Comparison of ENCODE assay signal across 8 cellular contexts in the genomic region with DNA sequence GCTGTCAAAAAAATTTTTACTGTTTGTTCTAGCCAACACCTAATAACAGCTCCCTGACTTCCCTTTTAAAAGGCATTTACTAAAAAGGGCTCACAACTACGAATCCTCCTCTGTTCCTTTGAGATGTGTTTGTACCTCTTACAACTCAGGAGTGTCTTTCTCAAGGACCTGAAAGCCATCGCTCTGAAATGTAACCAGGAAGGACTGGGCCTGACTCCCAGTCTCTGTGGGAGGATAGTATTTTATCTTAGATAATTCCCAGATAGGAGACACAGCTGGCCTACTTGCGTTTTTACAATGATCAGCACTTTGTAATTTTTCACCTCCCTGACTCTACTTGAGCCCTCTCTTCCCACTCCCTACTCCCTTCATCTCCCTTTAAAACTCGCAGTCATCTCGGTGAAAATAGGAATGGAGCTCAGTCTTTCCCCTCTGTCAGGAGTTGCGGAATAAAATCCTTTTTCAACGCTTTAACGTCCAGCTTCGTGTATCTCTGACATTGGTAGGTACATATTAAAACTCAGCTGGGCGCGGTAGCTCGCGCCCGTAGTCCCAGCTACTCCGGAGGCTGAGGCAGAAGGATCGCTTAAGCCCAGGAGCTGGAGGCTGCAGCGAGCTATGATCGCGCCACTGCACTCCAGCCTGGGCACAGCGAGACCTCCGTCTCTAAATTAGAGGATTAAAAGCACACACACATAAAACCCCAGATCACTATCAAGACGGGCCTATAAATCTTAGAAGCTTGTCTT. TPM values are rescaled to one million over a fixed set of nuclear protein-coding genes. Genes with fewer than 3 reads are reported as not detected.
DNase-seq lines count a peak whose midpoint lies in the region; ATAC-seq and TF ChIP-seq lines count a peak whose summit lies in the region.

No MANE protein-coding gene starts in this region.

- H3K27ac ChIP-seq in hepatocyte = peak overlapping the region; percentile 99

- no peaks in the 10 kb centered on the region for H3K9me2 ChIP-seq in hepatocyte (replicated peaks; ENCODE audit: insufficient read depth)

- H2AFZ ChIP-seq in hepatocyte = peak overlapping the region; percentile 75

- peaks cover 24% of the 10 kb centered on the region for H3K4me1 ChIP-seq in hepatocyte (ENCODE audit: insufficient read depth)

- no peak for ATAC-seq in activated CD8-positive, alpha-beta memory T cell treated with anti-CD3 and anti-CD28 coated beads, Interleukin-2, amount 10 ng/mL, durations not matched to agents 7 days and 5 days
- no peak for ATAC-seq in activated T-cell treated with anti-CD3 and anti-CD28 coated beads, Interleukin-2, amount 50 U/mL, for 4 hours
- ATAC-seq in stimulated activated naive B cell treated with anti-CD40 and anti-IgM and Interleukin-4, amounts not matched to agents 10 μg/mL and 1 μg/mL and 100 μg/mL, for 72 hours (replicated peaks) = no peak
- ATAC-seq in GM21447 (IDR thresholded peaks at IDR 0.05; ENCODE audit: unreplicated experiment) (no peak), HG02759 (IDR thresholded peaks at IDR 0.05; ENCODE audit: unreplicated experiment) (no peak)

- peak overlapping the region; percentile 89 for H3K4me3 Mint-ChIP-seq in activated CD8-positive, alpha-beta memory T cell treated with anti-CD3 and anti-CD28 coated beads, Interleukin-2, amount 10 ng/mL, durations not matched to agents 7 days and 5 days
- peak overlapping the region; percentile 97 for H3K4me3 Mint-ChIP-seq in activated T-cell treated with anti-CD3 and anti-CD28 coated beads, Interleukin-2, amount 50 U/mL, for 4 hours
- peak overlapping the region; percentile 95 to 99 for H3K4me3 Mint-ChIP-seq in stimulated activated naive B cell treated with anti-CD40 and anti-IgM and Interleukin-4, amounts not matched to agents 10 μg/mL and 1 μg/mL and 100 μg/mL, for 72 hours

- H3K4me1 Mint-ChIP-seq in activated CD8-positive, alpha-beta memory T cell treated with anti-CD3 and anti-CD28 coated beads, Interleukin-2, amount 10 ng/mL, durations not matched to agents 7 days and 5 days = peaks cover 48% of the 10 kb centered on the region
- peaks cover 65% of the 10 kb centered on the region for H3K4me1 Mint-ChIP-seq in activated T-cell treated with anti-CD3 and anti-CD28 coated beads, Interleukin-2, amount 50 U/mL, for 4 hours (ENCODE audit: low read depth)
- H3K4me1 Mint-ChIP-seq in stimulated activated naive B cell treated with anti-CD40 and anti-IgM and Interleukin-4, amounts not matched to agents 10 μg/mL and 1 μg/mL and 100 μg/mL, for 72 hours = peaks cover 34 to 66% of the 10 kb centered on the region in 2 donors

- H3K4me3 ChIP-seq in hepatocyte = peak overlapping the region; percentile 92

- H4K20me1 ChIP-seq in hepatocyte (ENCODE audit: insufficient read depth, poor library complexity, severe bottlenecking) = peaks cover 4% of the 10 kb centered on the region

- H3K27ac Mint-ChIP-seq in activated CD8-positive, alpha-beta memory T cell treated with anti-CD3 and anti-CD28 coated beads, Interleukin-2, amount 10 ng/mL, durations not matched to agents 7 days and 5 days = peak overlapping the region; percentile 87
- peak overlapping the region; percentile 98 for H3K27ac Mint-ChIP-seq in stimulated activated naive B cell treated with anti-CD40 and anti-IgM and Interleukin-4, amounts not matched to agents 10 μg/mL and 1 μg/mL and 100 μg/mL, for 72 hours

- H3K4me2 ChIP-seq in hepatocyte = peak overlapping the region; percentile 73

- peaks cover 38% of the 10 kb centered on the region for H3K36me3 Mint-ChIP-seq in activated CD8-positive, alpha-beta memory T cell treated with anti-CD3 and anti-CD28 coated beads, Interleukin-2, amount 10 ng/mL, durations not matched to agents 7 days and 5 days
- H3K36me3 Mint-ChIP-seq in activated T-cell treated with anti-CD3 and anti-CD28 coated beads, Interleukin-2, amount 50 U/mL, for 4 hours (ENCODE audit: insufficient read depth) = peaks cover 15% of the 10 kb centered on the region
- peaks cover 28 to 40% of the 10 kb centered on the region in 2 donors for H3K36me3 Mint-ChIP-seq in stimulated activated naive B cell treated with anti-CD40 and anti-IgM and Interleukin-4, amounts not matched to agents 10 μg/mL and 1 μg/mL and 100 μg/mL, for 72 hours

- H3K27me3 ChIP-seq in hepatocyte = no peaks in the 10 kb centered on the region

- TF ChIP-seq CTCF in hepatocyte (IDR thresholded peaks at IDR 0.05; ENCODE audit: poor library complexity) = no peak

- H3K9me3 Mint-ChIP-seq in activated CD8-positive, alpha-beta memory T cell treated with anti-CD3 and anti-CD28 coated beads, Interleukin-2, amount 10 ng/mL, durations not matched to agents 7 days and 5 days (ENCODE audit: low read depth) = no peaks in the 10 kb centered on the region
- H3K9me3 Mint-ChIP-seq in activated T-cell treated with anti-CD3 and anti-CD28 coated beads, Interleukin-2, amount 50 U/mL, for 4 hours = no peaks in the 10 kb centered on the region
- H3K9me3 Mint-ChIP-seq in stimulated activated naive B cell treated with anti-CD40 and anti-IgM and Interleukin-4, amounts not matched to agents 10 μg/mL and 1 μg/mL and 100 μg/mL, for 72 hours = no peaks in the 10 kb centered on the region

- 39% methylated on average over 22 of the region's 22 CpGs for WGBS in hepatocyte (ENCODE audit: low lambda C conversion rate, missing lambda C conversion rate)

- no peak for DNase-seq in activated CD8-positive, alpha-beta memory T cell treated with anti-CD3 and anti-CD28 coated beads, Interleukin-2, amount 10 ng/mL, durations not matched to agents 7 days and 5 days
- DNase-seq in activated CD8-positive, alpha-beta memory T cell treated with anti-CD3 and anti-CD28 coated beads, Interleukin-2, amount 50 U/mL, for 48 hours = no peak
- DNase-seq in activated T-cell treated with anti-CD3 and anti-CD28 coated beads, Interleukin-2, amount 50 U/mL, for 4 hours = no peak
- no peak for DNase-seq in hepatocyte (ENCODE audit: low spot score)
- no peak for DNase-seq in stimulated activated naive B cell treated with anti-CD40 and anti-IgM and Interleukin-4, amounts not matched to agents 10 μg/mL and 1 μg/mL and 100 μg/mL, for 72 hours
- DNase-seq in mesenteric fat pad (ENCODE audit: low spot score) = no peak

- CTCF ChIA-PET in activated CD8-positive, alpha-beta memory T cell treated with anti-CD3 and anti-CD28 coated beads, Interleukin-2, amount 10 ng/mL, durations not matched to agents 7 days and 5 days (lab: Charles Lee) = interaction anchor here (0.6 to 1.3 kb wide), 3 partner anchors 37 to 307 kb away, joined by 3 to 4 read pairs (median 3); no protein-coding TSS in a partner anchor

- no peaks in the 10 kb centered on the region for H3K9me3 ChIP-seq in hepatocyte (ENCODE audit: low read depth)

- H3K27me3 Mint-ChIP-seq in activated CD8-positive, alpha-beta memory T cell treated with anti-CD3 and anti-CD28 coated beads, Interleukin-2, amount 10 ng/mL, durations not matched to agents 7 days and 5 days = no peaks in the 10 kb centered on the region
- no peaks in the 10 kb centered on the region for H3K27me3 Mint-ChIP-seq in activated T-cell treated with anti-CD3 and anti-CD28 coated beads, Interleukin-2, amount 50 U/mL, for 4 hours (ENCODE audit: low read depth)
- H3K27me3 Mint-ChIP-seq in stimulated activated naive B cell treated with anti-CD40 and anti-IgM and Interleukin-4, amounts not matched to agents 10 μg/mL and 1 μg/mL and 100 μg/mL, for 72 hours = no peaks in the 10 kb centered on the region

- H3K79me2 ChIP-seq in hepatocyte = peaks cover 53% of the 10 kb centered on the region

- no peaks in the 10 kb centered on the region for H3K36me3 ChIP-seq in hepatocyte (replicated peaks; ENCODE audit: insufficient read depth, low read depth)

RNA-seq across cellular contexts. Expression of a gene that starts 1.1 kb away (rescaled TPM):
- 10 to 100 TPM; 12.4 to 20.0 TPM for total RNA-seq in activated CD8-positive, alpha-beta memory T cell treated with anti-CD3 and anti-CD28 coated beads, Interleukin-2, amount 10 ng/mL, durations not matched to agents 7 days and 5 days
- total RNA-seq in activated T-cell treated with anti-CD3 and anti-CD28 coated beads, Interleukin-2, amount 50 U/mL, for 4 hours = 1 to 10 TPM; 5.7 to 6.9 (median 6.6) TPM
- total RNA-seq in hepatocyte = 30.4 and 30.9 TPM in 2 replicates
- 18.3 and 18.5 TPM in 2 replicates for polyA plus RNA-seq in hepatocyte
- 18.7 TPM for total RNA-seq in mesenteric fat pad

RNA-seq across cellular contexts. Expression of a gene that starts 13.2 kb away (rescaled TPM):
- not detected for total RNA-seq in activated CD8-positive, alpha-beta memory T cell treated with anti-CD3 and anti-CD28 coated beads, Interleukin-2, amount 10 ng/mL, durations not matched to agents 7 days and 5 days
- total RNA-seq in activated T-cell treated with anti-CD3 and anti-CD28 coated beads, Interleukin-2, amount 50 U/mL, for 4 hours = not detected
- total RNA-seq in hepatocyte (not detected in 2 replicates), mesenteric fat pad (not detected)
- 0.10 TPM in 1 of 2 replicates, not detected in the other for polyA plus RNA-seq in hepatocyte

RNA-seq across cellular contexts. Expression of a gene that starts 38.1 kb away (rescaled TPM):
- total RNA-seq in activated CD8-positive, alpha-beta memory T cell treated with anti-CD3 and anti-CD28 coated beads, Interleukin-2, amount 10 ng/mL, durations not matched to agents 7 days and 5 days = 10 to 100 TPM; 21.2 to 48.9 TPM
- 10 to 100 TPM; 27.8 to 49.1 (median 40.2) TPM for total RNA-seq in activated T-cell treated with anti-CD3 and anti-CD28 coated beads, Interleukin-2, amount 50 U/mL, for 4 hours
- total RNA-seq in hepatocyte (not detected in 2 replicates), mesenteric fat pad (7.5 TPM)
- 1.4 and 1.5 TPM in 2 replicates for polyA plus RNA-seq in hepatocyte
